Comparison of ENCODE assay signal across 9 cellular contexts in genomic region chr19:45078390-45079062, GRCh38. TPM values are rescaled to one million over a fixed set of nuclear protein-coding genes. Genes with fewer than 3 reads are reported as not detected.
DNase-seq lines count a peak whose midpoint lies in the region; ATAC-seq, FAIRE-seq and TF ChIP-seq lines count a peak whose summit lies in the region.
"Had no signal": no experiment of that assay in that cellular context is flagged by ENCODE, and none has a peak within 500 bp of the region (broad histone marks: within the 10 kb centered on the region; RNA-seq: fewer than 3 reads in every experiment).

No MANE protein-coding gene starts in this region.

- DNase-seq in activated T-cell treated with anti-CD3 and anti-CD28 coated beads, Interleukin-2, amount 50 U/mL, for 24 hours: no peak
- no peak for DNase-seq in activated T-cell treated with anti-CD3 and anti-CD28 coated beads, Interleukin-2, amount 50 U/mL, for 1 hour
- DNase-seq in K562 (ENCODE audit: extremely low read depth in 1 of 4, low spot score in 3 of 4) (no peak), mesenchymal stem cell (no peak), NCI-H2171 (lab: John Stamatoyannopoulos, UW) (no peak)
- DNase-seq in stimulated activated CD4-positive, alpha-beta T cell treated with anti-CD3 and anti-CD28 coated beads, Interleukin-15, amount 100 ng/mL, for 24 hours: no peak

- H3K9ac ChIP-seq in K562 (ENCODE audit: insufficient read depth in 1 of 2, low read depth in 2 of 2, low read length in 2 of 2): peak overlapping the region; percentile 97 to 100
- H3K9ac ChIP-seq in mesenchymal stem cell (ENCODE audit: low read length): peak overlapping the region; percentile 97

- peak overlapping the region; percentile 98 for H3K4me3 Mint-ChIP-seq in activated T-cell treated with anti-CD3 and anti-CD28 coated beads, Interleukin-2, amount 50 U/mL, for 24 hours

- peak overlapping the region in 1 of 2 experiments; percentile 70 for H3K18ac ChIP-seq in mesenchymal stem cell (ENCODE audit: low read depth in 1 of 2, low read length in 2 of 2)

- H3K27me3 ChIP-seq in K562 (ENCODE audit: control insufficient read depth in 2 of 2, insufficient read depth in 2 of 2, low read length in 2 of 2) (no peaks in the 10 kb centered on the region), mesenchymal stem cell (ENCODE audit: control insufficient read depth in 1 of 2, insufficient read depth in 1 of 2, low read length in 2 of 2) (no peaks in the 10 kb centered on the region)

- no peaks in the 10 kb centered on the region for H3K9me1 ChIP-seq in K562 (ENCODE audit: control insufficient read depth, insufficient read depth, low read length)

- peak overlapping the region; percentile 95 for H2AFZ ChIP-seq in K562 (ENCODE audit: low read depth, low read length)
- H2AFZ ChIP-seq in mesenchymal stem cell (ENCODE audit: low read depth, low read length): peak overlapping the region; percentile 79

- peak overlapping the region; percentile 70 for H4K91ac ChIP-seq in mesenchymal stem cell (ENCODE audit: low read length)

- no peaks in the 10 kb centered on the region for H3K27me3 Mint-ChIP-seq in activated T-cell treated with anti-CD3 and anti-CD28 coated beads, Interleukin-2, amount 50 U/mL, for 24 hours

- no peaks in the 10 kb centered on the region for H3K9me3 Mint-ChIP-seq in activated T-cell treated with anti-CD3 and anti-CD28 coated beads, Interleukin-2, amount 50 U/mL, for 24 hours

- peaks cover 52% of the 10 kb centered on the region for H3K4me1 Mint-ChIP-seq in activated T-cell treated with anti-CD3 and anti-CD28 coated beads, Interleukin-2, amount 50 U/mL, for 24 hours (ENCODE audit: low read depth)

- no peak for FAIRE-seq in K562 (lab: Jason Lieb, UNC)

- 0 out of 6 replicates have a peak, but pooled peaks of 1 of the 3 experiments have one; percentile 22 for TF ChIP-seq CTCF in K562 (IDR thresholded peaks at IDR 0.05 in 2 of 3, conservative IDR thresholded peaks at IDR 0.05 in 1 of 3; ENCODE audit: insufficient read depth in 2 of 3, low read depth in 1 of 3, low read length in 3 of 3)

- peak overlapping the region; percentile 27 for H2AK5ac ChIP-seq in mesenchymal stem cell (ENCODE audit: low read length, severe bottlenecking)

- peaks cover 52% of the 10 kb centered on the region for H3K36me3 Mint-ChIP-seq in activated T-cell treated with anti-CD3 and anti-CD28 coated beads, Interleukin-2, amount 50 U/mL, for 24 hours (ENCODE audit: low read depth)

- H3K4me1 ChIP-seq in K562 (replicated peaks in 1 of 2; ENCODE audit: control insufficient read depth in 2 of 2, insufficient read depth in 2 of 2, low read length in 2 of 2): peaks cover 25 to 52% of the 10 kb centered on the region in 2 experiments
- peaks cover 29% of the 10 kb centered on the region for H3K4me1 ChIP-seq in mesenchymal stem cell (ENCODE audit: control insufficient read depth, insufficient read depth, low read depth, low read length)
- H3K4me1 ChIP-seq in urinary bladder (ENCODE audit: insufficient read depth): no peaks in the 10 kb centered on the region

- H3K4me2 ChIP-seq in K562 (ENCODE audit: insufficient read depth, low read length) (peak overlapping the region; percentile 89), mesenchymal stem cell (ENCODE audit: low read length, poor library complexity, severe bottlenecking) (peak overlapping the region; percentile 97)

- no peaks in the 10 kb centered on the region for H3K9me3 ChIP-seq in K562 (replicated peaks; ENCODE audit: control insufficient read depth, insufficient read depth, low read depth, low read length)
- H3K9me3 ChIP-seq in mesenchymal stem cell (ENCODE audit: control insufficient read depth, low read length): no peaks in the 10 kb centered on the region

- H3K36me3 ChIP-seq in K562 (ENCODE audit: control insufficient read depth, insufficient read depth, low read length) (peaks cover 35% of the 10 kb centered on the region; the same call in 2 of the 3 replicates), mesenchymal stem cell (ENCODE audit: control insufficient read depth in 1 of 2, insufficient read depth in 2 of 2, low read depth in 1 of 2, low read length in 2 of 2) (peaks cover 13% of the 10 kb centered on the region in 2 experiments), urinary bladder (ENCODE audit: insufficient read depth) (no peaks in the 10 kb centered on the region)

- no peak overlapping the region for H2BK12ac ChIP-seq in mesenchymal stem cell (ENCODE audit: low read length in 2 of 2)

- peak overlapping the region; percentile 90 for H3K27ac ChIP-seq in K562 (ENCODE audit: extremely low read depth, low read depth, low read length)
- H3K27ac ChIP-seq in mesenchymal stem cell (ENCODE audit: low read length, poor library complexity, severe bottlenecking): no peak overlapping the region
- H3K27ac ChIP-seq in urinary bladder (ENCODE audit: low read depth): no peak overlapping the region

- CTCF ChIA-PET in K562 (lab: Yijun Ruan, JAX; ENCODE audit: low intra/inter-chr PET ratio): no interaction called here

- intact Hi-C loops in K562 (cut with micrococcal nuclease): no loop called here

- H3K79me2 ChIP-seq in K562 (ENCODE audit: control insufficient read depth, insufficient read depth, low read length): peaks cover 72% of the 10 kb centered on the region

- H4K8ac ChIP-seq in mesenchymal stem cell (ENCODE audit: low read length): peak overlapping the region; percentile 74

- POLR2A ChIA-PET in K562 (lab: Yijun Ruan, JAX): interaction anchor here (0.6 to 1.4 kb wide), 4 partner anchors 19 to 425 kb away, joined by 3 to 5 read pairs (median 4); no protein-coding TSS in a partner anchor

- no peak for TF ChIP-seq RAD21 in K562 (CRISPR knock-in tag; conservative IDR thresholded peaks at IDR 0.05 in 1 of 2, IDR thresholded peaks at IDR 0.05 in 1 of 2)

- H3K23ac ChIP-seq in mesenchymal stem cell (ENCODE audit: low read length in 2 of 2): no peak overlapping the region

- no peak overlapping the region for H2BK15ac ChIP-seq in mesenchymal stem cell (ENCODE audit: low read depth, poor library complexity, severe bottlenecking)

- H3K79me1 ChIP-seq in mesenchymal stem cell (replicated peaks; ENCODE audit: low read length, poor library complexity, severe bottlenecking): peaks cover 19% of the 10 kb centered on the region

- no peak for TF ChIP-seq POLR2A in K562 (conservative IDR thresholded peaks at IDR 0.05)

- no TSS peak for BruUV-seq in K562 (replicated peaks; lab: Mats Ljungman, UMichigan)

- no peak for TF ChIP-seq EP300 in K562 (IDR thresholded peaks at IDR 0.05; ENCODE audit: low read length)

- WGBS in K562 (ENCODE audit: insufficient coverage, low coverage, missing lambda C conversion rate): 26% methylated on average over 10 of the region's 10 CpGs
- 58% methylated on average over 10 of the region's 10 CpGs for WGBS in mesenchymal stem cell
- WGBS in urinary bladder: 59% methylated on average over 10 of the region's 10 CpGs

- H3K4me3 ChIP-seq in K562 (peak overlapping the region; percentile 92), mesenchymal stem cell (ENCODE audit: insufficient read depth in 1 of 2, low read depth in 1 of 2, low read length in 2 of 2) (peak overlapping the region; percentile 79 to 99), urinary bladder (ENCODE audit: low read depth, low read length) (peak overlapping the region; percentile 75)

- peak overlapping the region; percentile 79 for H3K27ac Mint-ChIP-seq in activated T-cell treated with anti-CD3 and anti-CD28 coated beads, Interleukin-2, amount 50 U/mL, for 24 hours

- peak overlapping the region in 1 of 2 experiments; percentile 92 for H3K4ac ChIP-seq in mesenchymal stem cell (ENCODE audit: low read depth in 1 of 2, low read length in 2 of 2)

- no peak overlapping the region for H2BK5ac ChIP-seq in mesenchymal stem cell (ENCODE audit: low read depth, low read length, poor library complexity, severe bottlenecking)

- no peak overlapping the region for H2BK120ac ChIP-seq in mesenchymal stem cell (ENCODE audit: low read depth, low read length)

- peaks cover 3% of the 10 kb centered on the region; the same call in 1 of the 2 replicates for H4K20me1 ChIP-seq in K562 (replicated peaks; ENCODE audit: control insufficient read depth, insufficient read depth, low read length)

- ATAC-seq in K562: no peak; the same call in 2 of the 3 replicates
- no peak for ATAC-seq in GM18511 (IDR thresholded peaks at IDR 0.05; ENCODE audit: unreplicated experiment)

- H3K14ac ChIP-seq in mesenchymal stem cell (ENCODE audit: low read length in 2 of 2): no peak overlapping the region

- in situ Hi-C loops in K562 (cut with MboI): no loop called here

RNA-seq across cellular contexts. Expression of gene GEMIN7, which starts 0.5 kb away (rescaled TPM):
- 22.7 and 62.8 TPM in 2 replicates for total RNA-seq in K562 (2011; cell fraction: chromatin; rRNA removed; ENCODE audit: low replicate concordance)
- total RNA-seq in K562 (2011; cell fraction: nucleolus; rRNA removed): 37.2 and 43.2 TPM in 2 replicates
- 26.5 and 32.7 TPM in 2 replicates for total RNA-seq in K562 (2011; cell fraction: nucleoplasm; rRNA removed)
- total RNA-seq in K562 (2014; rRNA removed) (54.9 and 62.7 TPM in 2 replicates), K562 (2014; rRNA removed; fragmentation: Illumina TruSeq; extraction: Trizol) (31.3 and 33.0 TPM in 2 replicates), K562 (2015; rRNA removed; fragmentation: Illumina TruSeq; extraction: Trizol) (39.5 and 42.3 TPM in 2 replicates), K562 (2021) (60.7 and 62.6 TPM in 2 replicates), urinary bladder (10.4 TPM)
- polyA plus RNA-seq in K562 (2011; rRNA removed) (23.1 and 32.5 TPM in 2 replicates), K562 (2014; fragmentation: Illumina TruSeq; extraction: Trizol) (32.6 and 50.6 TPM in 2 replicates), K562 (2014; fragmentation: Nextera tagmentation; extraction: Ambion mirVana) (100 to 1,000 TPM in 1 of 2 experiments, 10 to 100 TPM in 1; 84.9 to 124 TPM), K562 (2014; rRNA removed) (49.6 and 57.5 TPM in 2 replicates), urinary bladder (23.6 TPM)
- polyA plus RNA-seq in K562 (2011; cell fraction: cytosol; rRNA removed): 41.8 and 86.0 TPM in 2 replicates
- polyA plus RNA-seq in K562 (2011; cell fraction: nucleus; rRNA removed): 34.9 and 43.7 TPM in 2 replicates
- polyA plus RNA-seq in K562 (2012): 41.3 and 54.9 TPM in 2 replicates
- 5.7 and 7.6 TPM in 2 replicates for polyA minus RNA-seq in K562 (2011; rRNA and poly(A)+ RNA removed)
- polyA minus RNA-seq in K562 (2011; cell fraction: cytosol; rRNA and poly(A)+ RNA removed): 17.8 and 23.9 TPM in 2 replicates
- polyA minus RNA-seq in K562 (2011; cell fraction: nucleus; rRNA and poly(A)+ RNA removed): 7.9 and 11.3 TPM in 2 replicates
- 24.6 TPM for polyA plus RNA-seq in mesenchymal stem cell (2013, experiment 1 of 2)
- polyA plus RNA-seq in mesenchymal stem cell (2013, experiment 2 of 2): 24.3 TPM

RNA-seq across cellular contexts. Expression of gene ZNF296, which starts 2.2 kb away (rescaled TPM):
- total RNA-seq in K562 (2011; cell fraction: chromatin; rRNA removed; ENCODE audit: low replicate concordance): 0.25 and 1.9 TPM in 2 replicates
- 2.4 and 3.5 TPM in 2 replicates for total RNA-seq in K562 (2011; cell fraction: nucleolus; rRNA removed)
- 0.92 and 1.3 TPM in 2 replicates for total RNA-seq in K562 (2011; cell fraction: nucleoplasm; rRNA removed)
- total RNA-seq in K562 (2014; rRNA removed) (1.5 and 2.7 TPM in 2 replicates), K562 (2014; rRNA removed; fragmentation: Illumina TruSeq; extraction: Trizol) (0.07 TPM in 1 of 2 replicates, not detected in the other), K562 (2015; rRNA removed; fragmentation: Illumina TruSeq; extraction: Trizol) (0.54 and 0.72 TPM in 2 replicates), K562 (2021) (8.8 and 10.3 TPM in 2 replicates), urinary bladder (0.42 TPM)
- polyA plus RNA-seq in K562 (2011; rRNA removed) (0.13 and 0.28 TPM in 2 replicates), K562 (2014; fragmentation: Illumina TruSeq; extraction: Trizol) (0.39 and 2.0 TPM in 2 replicates), K562 (2014; fragmentation: Nextera tagmentation; extraction: Ambion mirVana) (under 1 TPM in 1 of 2 experiments, not detected in 1; 0.03 TPM), K562 (2014; rRNA removed) (2.0 and 2.4 TPM in 2 replicates), urinary bladder (0.65 TPM)
- 0.24 and 1.1 TPM in 2 replicates for polyA plus RNA-seq in K562 (2011; cell fraction: cytosol; rRNA removed)
- polyA plus RNA-seq in K562 (2011; cell fraction: nucleus; rRNA removed): 0.52 and 1.4 TPM in 2 replicates
- 3.2 and 3.6 TPM in 2 replicates for polyA plus RNA-seq in K562 (2012)
- 0.11 and 0.21 TPM in 2 replicates for polyA minus RNA-seq in K562 (2011; rRNA and poly(A)+ RNA removed)
- polyA minus RNA-seq in K562 (2011; cell fraction: cytosol; rRNA and poly(A)+ RNA removed): 2.0 and 3.5 TPM in 2 replicates
- 0.94 and 1.00 TPM in 2 replicates for polyA minus RNA-seq in K562 (2011; cell fraction: nucleus; rRNA and poly(A)+ RNA removed)
- polyA plus RNA-seq in mesenchymal stem cell (2013, experiment 1 of 2): 0.58 TPM
- 0.56 TPM for polyA plus RNA-seq in mesenchymal stem cell (2013, experiment 2 of 2)
- total RNA-seq: Daoy had no signal

RNA-seq across cellular contexts. Expression of gene PPP1R37, which starts 14.5 kb away (rescaled TPM):
- 32.7 and 64.0 TPM in 2 replicates for total RNA-seq in K562 (2011; cell fraction: chromatin; rRNA removed; ENCODE audit: low replicate concordance)
- 49.9 and 53.4 TPM in 2 replicates for total RNA-seq in K562 (2011; cell fraction: nucleolus; rRNA removed)
- 37.0 and 42.9 TPM in 2 replicates for total RNA-seq in K562 (2011; cell fraction: nucleoplasm; rRNA removed)
- 20.3 and 38.6 TPM in 2 replicates for total RNA-seq in K562 (2014; rRNA removed)
- 3.1 and 3.5 TPM in 2 replicates for total RNA-seq in K562 (2014; rRNA removed; fragmentation: Illumina TruSeq; extraction: Trizol)
- total RNA-seq in K562 (2015; rRNA removed; fragmentation: Illumina TruSeq; extraction: Trizol): 7.9 and 8.4 TPM in 2 replicates
- 16.4 and 17.6 TPM in 2 replicates for total RNA-seq in K562 (2021)
- polyA plus RNA-seq in K562 (2011; rRNA removed): 7.3 and 8.0 TPM in 2 replicates
- polyA plus RNA-seq in K562 (2011; cell fraction: cytosol; rRNA removed): 7.1 and 13.5 TPM in 2 replicates
- polyA plus RNA-seq in K562 (2011; cell fraction: nucleus; rRNA removed): 51.3 and 83.8 TPM in 2 replicates
- 18.5 and 23.4 TPM in 2 replicates for polyA plus RNA-seq in K562 (2012)
- 2.7 and 5.0 TPM in 2 replicates for polyA plus RNA-seq in K562 (2014; fragmentation: Illumina TruSeq; extraction: Trizol)
- polyA plus RNA-seq in K562 (2014; fragmentation: Nextera tagmentation; extraction: Ambion mirVana): under 1 TPM; 0.04 to 0.10 TPM
- polyA plus RNA-seq in K562 (2014; rRNA removed): 19.9 and 22.0 TPM in 2 replicates
- polyA minus RNA-seq in K562 (2011; rRNA and poly(A)+ RNA removed): 4.4 and 5.2 TPM in 2 replicates
- 4.8 and 13.3 TPM in 2 replicates for polyA minus RNA-seq in K562 (2011; cell fraction: cytosol; rRNA and poly(A)+ RNA removed)
- 14.3 and 14.8 TPM in 2 replicates for polyA minus RNA-seq in K562 (2011; cell fraction: nucleus; rRNA and poly(A)+ RNA removed)
- 20.4 TPM for polyA plus RNA-seq in mesenchymal stem cell (2013, experiment 1 of 2)
- 21.8 TPM for polyA plus RNA-seq in mesenchymal stem cell (2013, experiment 2 of 2)
- 16.8 TPM for total RNA-seq in urinary bladder
- polyA plus RNA-seq in urinary bladder: 31.6 TPM

RNA-seq across cellular contexts. Expression of gene CLASRP, which starts 39.7 kb away (rescaled TPM):
- total RNA-seq in K562 (2011; cell fraction: chromatin; rRNA removed; ENCODE audit: low replicate concordance): 297 and 460 TPM in 2 replicates
- total RNA-seq in K562 (2011; cell fraction: nucleolus; rRNA removed): 224 and 226 TPM in 2 replicates
- 233 and 263 TPM in 2 replicates for total RNA-seq in K562 (2011; cell fraction: nucleoplasm; rRNA removed)
- total RNA-seq in K562 (2014; rRNA removed) (56.7 and 74.5 TPM in 2 replicates), K562 (2014; rRNA removed; fragmentation: Illumina TruSeq; extraction: Trizol) (31.1 and 34.6 TPM in 2 replicates), K562 (2015; rRNA removed; fragmentation: Illumina TruSeq; extraction: Trizol) (46.4 and 46.7 TPM in 2 replicates), K562 (2021) (81.6 and 86.3 TPM in 2 replicates), urinary bladder (11.2 TPM)
- polyA plus RNA-seq in K562 (2011; rRNA removed) (34.4 and 55.3 TPM in 2 replicates), K562 (2014; fragmentation: Illumina TruSeq; extraction: Trizol) (44.0 and 45.2 TPM in 2 replicates), K562 (2014; fragmentation: Nextera tagmentation; extraction: Ambion mirVana) (1 to 10 TPM in 1 of 2 experiments, under 1 TPM in 1; 0.94 to 1.2 TPM), K562 (2014; rRNA removed) (72.2 and 80.0 TPM in 2 replicates), urinary bladder (45.6 TPM)
- polyA plus RNA-seq in K562 (2011; cell fraction: cytosol; rRNA removed): 18.3 and 19.8 TPM in 2 replicates
- polyA plus RNA-seq in K562 (2011; cell fraction: nucleus; rRNA removed): 277 and 310 TPM in 2 replicates
- 71.3 and 94.7 TPM in 2 replicates for polyA plus RNA-seq in K562 (2012)
- polyA minus RNA-seq in K562 (2011; rRNA and poly(A)+ RNA removed): 25.8 and 29.7 TPM in 2 replicates
- polyA minus RNA-seq in K562 (2011; cell fraction: cytosol; rRNA and poly(A)+ RNA removed): 18.8 and 19.3 TPM in 2 replicates
- 39.9 and 51.1 TPM in 2 replicates for polyA minus RNA-seq in K562 (2011; cell fraction: nucleus; rRNA and poly(A)+ RNA removed)
- 22.8 TPM for polyA plus RNA-seq in mesenchymal stem cell (2013, experiment 1 of 2)
- 21.7 TPM for polyA plus RNA-seq in mesenchymal stem cell (2013, experiment 2 of 2)
